Comparison of ENCODE assay signal across 1 cellular context in the genomic region with DNA sequence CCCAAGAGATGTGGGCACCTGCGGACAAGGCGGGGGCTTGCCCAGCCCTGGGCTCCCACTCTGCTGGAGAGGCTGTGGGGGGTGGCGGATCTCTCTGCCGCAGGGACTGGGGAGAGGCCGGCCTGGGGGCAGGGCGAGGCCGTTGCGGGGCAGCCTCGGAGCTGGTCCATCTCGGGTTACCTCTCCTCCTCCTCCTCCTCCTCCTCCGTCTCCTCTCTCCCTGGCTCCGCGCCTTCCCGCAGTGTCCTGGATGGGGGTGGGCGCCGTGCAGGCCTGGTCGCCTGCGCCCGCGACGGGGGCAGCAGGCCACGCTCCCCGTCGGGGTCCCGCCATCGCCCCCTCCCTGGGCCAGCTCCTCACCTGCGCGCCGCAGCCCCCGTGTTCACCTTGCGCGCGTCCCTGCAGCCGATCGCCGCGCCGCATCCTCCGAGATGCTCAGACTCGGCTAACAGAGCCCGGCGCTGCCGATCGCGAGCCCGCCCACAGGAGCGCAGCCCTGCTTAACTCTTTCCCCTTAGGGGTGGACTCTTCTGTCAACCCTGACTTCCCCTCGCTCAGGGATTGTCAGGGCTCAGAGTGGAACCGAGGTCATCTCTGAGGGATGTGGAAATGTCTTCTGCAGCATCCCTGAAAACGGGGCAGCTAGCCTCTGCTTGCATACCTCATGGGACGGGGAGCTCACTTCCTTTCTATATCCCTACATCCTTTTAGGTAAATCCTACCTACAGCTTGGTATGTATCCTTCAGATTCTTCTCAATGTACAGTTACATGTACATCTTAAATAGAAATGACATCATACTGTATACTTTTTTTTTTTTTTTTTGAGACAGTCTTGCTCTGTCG.
A peak's percentile ranks its signal among the peaks of the same experiment; 100 is the strongest.
TF ChIP-seq lines count a peak whose summit lies in the region.

A gene (minus strand): TSS at position 447 of the 844 bp plus-strand sequence. CDS start 2,293 bp downstream, outside the sequence.

TF ChIP-seq in HEK293, 187 proteins besides CTCF, POLR2A, EP300 and RAD21 (continued from another document and continues in another):
- TF ChIP-seq ZNF292 (tag by site-specific recombination; IDR thresholded peaks at IDR 0.05; ENCODE audit: borderline replicate concordance, low read depth) (no peak), ZNF146 (tag by site-specific recombination; IDR thresholded peaks at IDR 0.05) (no peak), PRDM1 (tag by site-specific recombination; IDR thresholded peaks at IDR 0.05) (no peak), ZNF350 (tag by site-specific recombination; IDR thresholded peaks at IDR 0.05) (no peak), ZBTB1 (tag by site-specific recombination; IDR thresholded peaks at IDR 0.05) (peak; percentile 10; the same call in 1 of the 2 replicates), REPIN1 (tag by site-specific recombination; IDR thresholded peaks at IDR 0.05; ENCODE audit: low read depth) (peak; percentile 29; the same call in 1 of the 2 replicates), ZBTB21 (tag by site-specific recombination; IDR thresholded peaks at IDR 0.05) (peak; percentile 48; the same call in 1 of the 2 replicates), ZNF510 (tag by site-specific recombination; IDR thresholded peaks at IDR 0.05; ENCODE audit: insufficient replicate concordance) (no peak), ZNF670 (tag by site-specific recombination; IDR thresholded peaks at IDR 0.05; ENCODE audit: low read depth) (no peak), ZNF221 (tag by site-specific recombination; IDR thresholded peaks at IDR 0.05; ENCODE audit: borderline replicate concordance) (no peak), SP3 (tag by site-specific recombination; IDR thresholded peaks at IDR 0.05) (peak; percentile 55), ZNF341 (tag by site-specific recombination; IDR thresholded peaks at IDR 0.05; ENCODE audit: low read depth) (no peak), ZNF140 (tag by site-specific recombination; IDR thresholded peaks at IDR 0.05) (no peak), ZBTB17 (tag by site-specific recombination; IDR thresholded peaks at IDR 0.05) (peak; percentile 98), SETDB1 (IDR thresholded peaks at IDR 0.05; ENCODE audit: insufficient read length, low read length) (no peak), MEIS1 (CRISPR knock-in tag; IDR thresholded peaks at IDR 0.05; ENCODE audit: borderline replicate concordance) (no peak), ZNF23 (tag by site-specific recombination; IDR thresholded peaks at IDR 0.05; ENCODE audit: borderline replicate concordance) (0 out of 2 replicates have a peak, but pooled peaks have one; percentile 18), ZNF48 (tag by site-specific recombination; IDR thresholded peaks at IDR 0.05) (no peak), SCRT1 (tag by site-specific recombination; IDR thresholded peaks at IDR 0.05; ENCODE audit: borderline replicate concordance) (no peak), ZNF654 (tag by site-specific recombination; IDR thresholded peaks at IDR 0.05; ENCODE audit: low read depth) (no peak), ZNF426 (tag by site-specific recombination; IDR thresholded peaks at IDR 0.05) (no peak), ZNF664 (tag by site-specific recombination; IDR thresholded peaks at IDR 0.05) (no peak), ZNF521 (tag by site-specific recombination; IDR thresholded peaks at IDR 0.05) (no peak), ZNF501 (tag by site-specific recombination; IDR thresholded peaks at IDR 0.05) (no peak), ZNF311 (tag by site-specific recombination; IDR thresholded peaks at IDR 0.05; ENCODE audit: borderline replicate concordance) (no peak), ZNF544 (tag by site-specific recombination; IDR thresholded peaks at IDR 0.05) (no peak)
- TF ChIP-seq, protein P1, sequence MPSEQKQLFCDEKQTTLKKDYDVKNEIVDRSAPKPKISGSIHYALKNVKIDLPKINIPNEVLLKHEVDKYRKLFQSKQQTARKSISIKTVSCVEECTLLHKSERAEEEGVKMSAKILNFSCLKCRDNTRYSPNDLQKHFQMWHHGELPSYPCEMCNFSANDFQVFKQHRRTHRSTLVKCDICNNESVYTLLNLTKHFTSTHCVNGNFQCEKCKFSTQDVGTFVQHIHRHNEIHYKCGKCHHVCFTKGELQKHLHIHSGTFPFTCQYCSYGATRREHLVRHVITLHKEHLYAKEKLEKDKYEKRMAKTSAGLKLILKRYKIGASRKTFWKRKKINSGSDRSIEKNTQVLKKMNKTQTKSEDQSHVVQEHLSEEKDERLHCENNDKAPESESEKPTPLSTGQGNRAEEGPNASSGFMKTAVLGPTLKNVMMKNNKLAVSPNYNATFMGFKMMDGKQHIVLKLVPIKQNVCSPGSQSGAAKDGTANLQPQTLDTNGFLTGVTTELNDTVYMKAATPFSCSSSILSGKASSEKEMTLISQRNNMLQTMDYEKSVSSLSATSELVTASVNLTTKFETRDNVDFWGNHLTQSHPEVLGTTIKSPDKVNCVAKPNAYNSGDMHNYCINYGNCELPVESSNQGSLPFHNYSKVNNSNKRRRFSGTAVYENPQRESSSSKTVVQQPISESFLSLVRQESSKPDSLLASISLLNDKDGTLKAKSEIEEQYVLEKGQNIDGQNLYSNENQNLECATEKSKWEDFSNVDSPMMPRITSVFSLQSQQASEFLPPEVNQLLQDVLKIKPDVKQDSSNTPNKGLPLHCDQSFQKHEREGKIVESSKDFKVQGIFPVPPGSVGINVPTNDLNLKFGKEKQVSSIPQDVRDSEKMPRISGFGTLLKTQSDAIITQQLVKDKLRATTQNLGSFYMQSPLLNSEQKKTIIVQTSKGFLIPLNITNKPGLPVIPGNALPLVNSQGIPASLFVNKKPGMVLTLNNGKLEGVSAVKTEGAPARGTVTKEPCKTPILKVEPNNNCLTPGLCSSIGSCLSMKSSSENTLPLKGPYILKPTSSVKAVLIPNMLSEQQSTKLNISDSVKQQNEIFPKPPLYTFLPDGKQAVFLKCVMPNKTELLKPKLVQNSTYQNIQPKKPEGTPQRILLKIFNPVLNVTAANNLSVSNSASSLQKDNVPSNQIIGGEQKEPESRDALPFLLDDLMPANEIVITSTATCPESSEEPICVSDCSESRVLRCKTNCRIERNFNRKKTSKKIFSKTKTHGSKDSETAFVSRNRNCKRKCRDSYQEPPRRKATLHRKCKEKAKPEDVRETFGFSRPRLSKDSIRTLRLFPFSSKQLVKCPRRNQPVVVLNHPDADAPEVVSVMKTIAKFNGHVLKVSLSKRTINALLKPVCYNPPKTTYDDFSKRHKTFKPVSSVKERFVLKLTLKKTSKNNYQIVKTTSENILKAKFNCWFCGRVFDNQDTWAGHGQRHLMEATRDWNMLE (tag by site-specific recombination; conservative IDR thresholded peaks at IDR 0.05; ENCODE audit: low read depth): no peak
- TF ChIP-seq, protein P2, sequence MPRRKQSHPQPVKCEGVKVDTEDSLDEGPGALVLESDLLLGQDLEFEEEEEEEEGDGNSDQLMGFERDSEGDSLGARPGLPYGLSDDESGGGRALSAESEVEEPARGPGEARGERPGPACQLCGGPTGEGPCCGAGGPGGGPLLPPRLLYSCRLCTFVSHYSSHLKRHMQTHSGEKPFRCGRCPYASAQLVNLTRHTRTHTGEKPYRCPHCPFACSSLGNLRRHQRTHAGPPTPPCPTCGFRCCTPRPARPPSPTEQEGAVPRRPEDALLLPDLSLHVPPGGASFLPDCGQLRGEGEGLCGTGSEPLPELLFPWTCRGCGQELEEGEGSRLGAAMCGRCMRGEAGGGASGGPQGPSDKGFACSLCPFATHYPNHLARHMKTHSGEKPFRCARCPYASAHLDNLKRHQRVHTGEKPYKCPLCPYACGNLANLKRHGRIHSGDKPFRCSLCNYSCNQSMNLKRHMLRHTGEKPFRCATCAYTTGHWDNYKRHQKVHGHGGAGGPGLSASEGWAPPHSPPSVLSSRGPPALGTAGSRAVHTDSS (tag by site-specific recombination; IDR thresholded peaks at IDR 0.05): peak; percentile 80
- TF ChIP-seq, protein P3, sequence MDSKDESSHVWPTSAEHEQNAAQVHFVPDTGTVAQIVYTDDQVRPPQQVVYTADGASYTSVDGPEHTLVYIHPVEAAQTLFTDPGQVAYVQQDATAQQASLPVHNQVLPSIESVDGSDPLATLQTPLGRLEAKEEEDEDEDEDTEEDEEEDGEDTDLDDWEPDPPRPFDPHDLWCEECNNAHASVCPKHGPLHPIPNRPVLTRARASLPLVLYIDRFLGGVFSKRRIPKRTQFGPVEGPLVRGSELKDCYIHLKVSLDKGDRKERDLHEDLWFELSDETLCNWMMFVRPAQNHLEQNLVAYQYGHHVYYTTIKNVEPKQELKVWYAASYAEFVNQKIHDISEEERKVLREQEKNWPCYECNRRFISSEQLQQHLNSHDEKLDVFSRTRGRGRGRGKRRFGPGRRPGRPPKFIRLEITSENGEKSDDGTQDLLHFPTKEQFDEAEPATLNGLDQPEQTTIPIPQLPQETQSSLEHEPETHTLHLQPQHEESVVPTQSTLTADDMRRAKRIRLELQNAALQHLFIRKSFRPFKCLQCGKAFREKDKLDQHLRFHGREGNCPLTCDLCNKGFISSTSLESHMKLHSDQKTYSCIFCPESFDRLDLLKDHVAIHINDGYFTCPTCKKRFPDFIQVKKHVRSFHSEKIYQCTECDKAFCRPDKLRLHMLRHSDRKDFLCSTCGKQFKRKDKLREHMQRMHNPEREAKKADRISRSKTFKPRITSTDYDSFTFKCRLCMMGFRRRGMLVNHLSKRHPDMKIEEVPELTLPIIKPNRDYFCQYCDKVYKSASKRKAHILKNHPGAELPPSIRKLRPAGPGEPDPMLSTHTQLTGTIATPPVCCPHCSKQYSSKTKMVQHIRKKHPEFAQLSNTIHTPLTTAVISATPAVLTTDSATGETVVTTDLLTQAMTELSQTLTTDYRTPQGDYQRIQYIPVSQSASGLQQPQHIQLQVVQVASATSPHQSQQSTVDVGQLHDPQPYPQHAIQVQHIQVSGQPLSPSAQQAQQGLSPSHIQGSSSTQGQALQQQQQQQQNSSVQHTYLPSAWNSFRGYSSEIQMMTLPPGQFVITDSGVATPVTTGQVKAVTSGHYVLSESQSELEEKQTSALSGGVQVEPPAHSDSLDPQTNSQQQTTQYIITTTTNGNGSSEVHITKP (tag by site-specific recombination; IDR thresholded peaks at IDR 0.05): peak; percentile 96
- TF ChIP-seq, protein P4, sequence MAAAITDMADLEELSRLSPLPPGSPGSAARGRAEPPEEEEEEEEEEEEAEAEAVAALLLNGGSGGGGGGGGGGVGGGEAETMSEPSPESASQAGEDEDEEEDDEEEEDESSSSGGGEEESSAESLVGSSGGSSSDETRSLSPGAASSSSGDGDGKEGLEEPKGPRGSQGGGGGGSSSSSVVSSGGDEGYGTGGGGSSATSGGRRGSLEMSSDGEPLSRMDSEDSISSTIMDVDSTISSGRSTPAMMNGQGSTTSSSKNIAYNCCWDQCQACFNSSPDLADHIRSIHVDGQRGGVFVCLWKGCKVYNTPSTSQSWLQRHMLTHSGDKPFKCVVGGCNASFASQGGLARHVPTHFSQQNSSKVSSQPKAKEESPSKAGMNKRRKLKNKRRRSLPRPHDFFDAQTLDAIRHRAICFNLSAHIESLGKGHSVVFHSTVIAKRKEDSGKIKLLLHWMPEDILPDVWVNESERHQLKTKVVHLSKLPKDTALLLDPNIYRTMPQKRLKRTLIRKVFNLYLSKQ (tag by site-specific recombination; IDR thresholded peaks at IDR 0.05; ENCODE audit: borderline replicate concordance): no peak
- TF ChIP-seq, protein P5, sequence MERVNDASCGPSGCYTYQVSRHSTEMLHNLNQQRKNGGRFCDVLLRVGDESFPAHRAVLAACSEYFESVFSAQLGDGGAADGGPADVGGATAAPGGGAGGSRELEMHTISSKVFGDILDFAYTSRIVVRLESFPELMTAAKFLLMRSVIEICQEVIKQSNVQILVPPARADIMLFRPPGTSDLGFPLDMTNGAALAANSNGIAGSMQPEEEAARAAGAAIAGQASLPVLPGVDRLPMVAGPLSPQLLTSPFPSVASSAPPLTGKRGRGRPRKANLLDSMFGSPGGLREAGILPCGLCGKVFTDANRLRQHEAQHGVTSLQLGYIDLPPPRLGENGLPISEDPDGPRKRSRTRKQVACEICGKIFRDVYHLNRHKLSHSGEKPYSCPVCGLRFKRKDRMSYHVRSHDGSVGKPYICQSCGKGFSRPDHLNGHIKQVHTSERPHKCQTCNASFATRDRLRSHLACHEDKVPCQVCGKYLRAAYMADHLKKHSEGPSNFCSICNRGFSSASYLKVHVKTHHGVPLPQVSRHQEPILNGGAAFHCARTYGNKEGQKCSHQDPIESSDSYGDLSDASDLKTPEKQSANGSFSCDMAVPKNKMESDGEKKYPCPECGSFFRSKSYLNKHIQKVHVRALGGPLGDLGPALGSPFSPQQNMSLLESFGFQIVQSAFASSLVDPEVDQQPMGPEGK (tag by site-specific recombination; IDR thresholded peaks at IDR 0.05): peak; percentile 72
- TF ChIP-seq, protein P6, sequence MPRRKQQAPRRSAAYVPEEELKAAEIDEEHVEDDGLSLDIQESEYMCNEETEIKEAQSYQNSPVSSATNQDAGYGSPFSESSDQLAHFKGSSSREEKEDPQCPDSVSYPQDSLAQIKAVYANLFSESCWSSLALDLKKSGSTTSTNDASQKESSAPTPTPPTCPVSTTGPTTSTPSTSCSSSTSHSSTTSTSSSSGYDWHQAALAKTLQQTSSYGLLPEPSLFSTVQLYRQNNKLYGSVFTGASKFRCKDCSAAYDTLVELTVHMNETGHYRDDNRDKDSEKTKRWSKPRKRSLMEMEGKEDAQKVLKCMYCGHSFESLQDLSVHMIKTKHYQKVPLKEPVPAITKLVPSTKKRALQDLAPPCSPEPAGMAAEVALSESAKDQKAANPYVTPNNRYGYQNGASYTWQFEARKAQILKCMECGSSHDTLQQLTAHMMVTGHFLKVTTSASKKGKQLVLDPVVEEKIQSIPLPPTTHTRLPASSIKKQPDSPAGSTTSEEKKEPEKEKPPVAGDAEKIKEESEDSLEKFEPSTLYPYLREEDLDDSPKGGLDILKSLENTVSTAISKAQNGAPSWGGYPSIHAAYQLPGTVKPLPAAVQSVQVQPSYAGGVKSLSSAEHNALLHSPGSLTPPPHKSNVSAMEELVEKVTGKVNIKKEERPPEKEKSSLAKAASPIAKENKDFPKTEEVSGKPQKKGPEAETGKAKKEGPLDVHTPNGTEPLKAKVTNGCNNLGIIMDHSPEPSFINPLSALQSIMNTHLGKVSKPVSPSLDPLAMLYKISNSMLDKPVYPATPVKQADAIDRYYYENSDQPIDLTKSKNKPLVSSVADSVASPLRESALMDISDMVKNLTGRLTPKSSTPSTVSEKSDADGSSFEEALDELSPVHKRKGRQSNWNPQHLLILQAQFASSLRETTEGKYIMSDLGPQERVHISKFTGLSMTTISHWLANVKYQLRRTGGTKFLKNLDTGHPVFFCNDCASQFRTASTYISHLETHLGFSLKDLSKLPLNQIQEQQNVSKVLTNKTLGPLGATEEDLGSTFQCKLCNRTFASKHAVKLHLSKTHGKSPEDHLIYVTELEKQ (tag by site-specific recombination; IDR thresholded peaks at IDR 0.05; ENCODE audit: borderline replicate concordance): no peak
